ENCODE assay signal across 8 cellular contexts in the genomic region with DNA sequence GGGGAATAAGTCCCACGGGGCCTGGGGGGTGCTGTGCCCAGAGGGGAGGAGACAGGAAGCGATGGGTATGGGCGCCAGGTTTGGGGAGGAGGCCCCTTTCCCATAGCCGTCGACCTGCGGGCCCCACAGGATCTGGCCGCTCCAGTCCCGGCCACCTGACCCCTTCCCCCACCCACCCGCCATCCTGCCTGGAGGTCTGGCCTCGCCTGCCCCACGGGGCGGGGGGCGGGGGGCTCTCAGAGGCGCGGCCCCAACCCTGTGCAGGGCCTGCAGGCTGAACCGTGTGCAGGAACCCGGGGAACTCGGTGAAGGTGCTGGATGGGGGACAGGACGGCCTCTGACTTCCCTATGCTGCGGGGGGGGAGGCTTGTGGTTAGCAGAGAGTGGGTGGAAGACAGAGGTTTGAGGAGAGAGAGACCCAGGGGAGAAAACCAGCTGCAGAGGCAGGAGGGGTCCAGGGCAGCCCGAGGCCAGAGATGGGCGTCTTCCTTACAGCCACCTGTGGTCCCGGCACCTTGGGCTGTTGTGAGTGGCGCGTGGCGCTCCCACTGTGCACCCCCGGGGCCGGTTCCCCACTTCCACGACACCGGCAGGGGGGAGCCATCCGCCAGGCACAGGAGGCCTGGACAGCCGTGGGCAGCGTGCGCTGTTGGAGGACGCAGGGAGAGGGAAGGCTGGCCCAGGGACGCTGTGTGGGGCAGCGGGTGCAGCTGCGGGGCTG. TPM values are rescaled to one million over a fixed set of nuclear protein-coding genes. Genes with fewer than 3 reads are reported as not detected.
A peak's percentile ranks its signal among the peaks of the same experiment; 100 is the strongest.
DNase-seq lines count a peak whose midpoint lies in the region; ATAC-seq, FAIRE-seq and TF ChIP-seq lines count a peak whose summit lies in the region.

No MANE protein-coding gene starts in this region.

- H3K4me1 Mint-ChIP-seq in activated CD4-positive, alpha-beta memory T cell treated with anti-CD3 and anti-CD28 coated beads for 36 hours (ENCODE audit: low read depth): peaks cover 30% of the 10 kb centered on the region

- H3K36me3 ChIP-seq in right lobe of liver (no peaks in the 10 kb centered on the region), HepG2 (replicated peaks in 1 of 2; ENCODE audit: control insufficient read depth in 1 of 2, insufficient read depth in 2 of 2, low read length in 2 of 2) (no peaks in the 10 kb centered on the region), left ventricle myocardium inferior (no peaks in the 10 kb centered on the region)

- no peaks in the 10 kb centered on the region for H3K79me2 ChIP-seq in HepG2 (ENCODE audit: insufficient read depth, low read length)

- H3K4me3 ChIP-seq in right lobe of liver (no peak overlapping the region), HepG2 (replicated peaks in 1 of 3; ENCODE audit: insufficient read depth in 1 of 3, low read depth in 2 of 3, low read length in 3 of 3) (no peak overlapping the region; a peak in 1 of 6 replicates), left ventricle myocardium inferior (no peak overlapping the region)

- TF ChIP-seq POLR2A in right lobe of liver (IDR thresholded peaks at IDR 0.05) (no peak), HepG2 (IDR thresholded peaks at IDR 0.05; ENCODE audit: insufficient read depth in 1 of 2, low read depth in 2 of 2, low read length in 2 of 2) (no peak)

- no peaks in the 10 kb centered on the region for H4K20me1 ChIP-seq in HepG2 (ENCODE audit: insufficient read depth, low read length)

- peak overlapping the region; percentile 91 for H3K4me3 Mint-ChIP-seq in activated CD4-positive, alpha-beta memory T cell treated with anti-CD3 and anti-CD28 coated beads for 36 hours

- FAIRE-seq in HepG2 (lab: Jason Lieb, UNC) (no peak), urothelium cell line (lab: Jason Lieb, UNC) (no peak)

- ATAC-seq in right lobe of liver (no peak), HepG2 (no peak), HG03159 (IDR thresholded peaks at IDR 0.05; ENCODE audit: unreplicated experiment) (no peak)

- TF ChIP-seq EP300 in HepG2 (IDR thresholded peaks at IDR 0.05; ENCODE audit: low read depth in 2 of 2, low read length in 2 of 2) (no peak), HepG2 (CRISPR knock-in tag; IDR thresholded peaks at IDR 0.05; ENCODE audit: borderline replicate concordance) (no peak)

- BruUV-seq in HepG2 (replicated peaks; lab: Mats Ljungman, UMichigan): no TSS peak

- TF ChIP-seq CTCF in right lobe of liver (IDR thresholded peaks at IDR 0.05) (no peak), HepG2 (CRISPR knock-in tag; IDR thresholded peaks at IDR 0.05) (no peak), left ventricle myocardium inferior (IDR thresholded peaks at IDR 0.05; ENCODE audit: borderline replicate concordance) (no peak)

- H3K36me3 Mint-ChIP-seq in activated CD4-positive, alpha-beta memory T cell treated with anti-CD3 and anti-CD28 coated beads for 36 hours: peaks cover 57% of the 10 kb centered on the region

- H3K27me3 ChIP-seq in right lobe of liver (peaks cover 0 to 15% of the 10 kb centered on the region in 2 donors), HepG2 (ENCODE audit: control insufficient read depth in 1 of 2, insufficient read depth in 2 of 2, low read length in 2 of 2) (peaks cover 20 to 80% of the 10 kb centered on the region in 2 experiments; a peak in 4 of 5 replicates), left ventricle myocardium inferior (ENCODE audit: low read depth) (peaks cover 42% of the 10 kb centered on the region)

- DNase-seq in right lobe of liver (peak in 2 of 3 donors; percentile 15 to 49), HepG2 (ENCODE audit: low spot score) (no peak), left ventricle myocardium inferior (peak; percentile 12), urothelium cell line (ENCODE audit: low spot score) (peak; percentile 45), T-helper 9 cell (no peak), T1000 (lab: John Stamatoyannopoulos, UW) (no peak)
- DNase-seq in activated CD4-positive, alpha-beta memory T cell treated with anti-CD3 and anti-CD28 coated beads for 36 hours: peak; percentile 86

- no peaks in the 10 kb centered on the region for H3K27me3 Mint-ChIP-seq in activated CD4-positive, alpha-beta memory T cell treated with anti-CD3 and anti-CD28 coated beads for 36 hours

- intact Hi-C loops in right lobe of liver (cut with DNase I): no loop called here
- intact Hi-C loops in HepG2 (cut with micrococcal nuclease; ENCODE audit: unreplicated experiment): no loop called here
- intact Hi-C loops in activated CD4-positive, alpha-beta memory T cell treated with anti-CD3 and anti-CD28 coated beads for 36 hours (cut with micrococcal nuclease): loop anchor here (1.0 to 10.0 kb wide), 4 partner anchors 7 to 174 kb away; a partner anchor contains a TSS
- intact Hi-C loops in left ventricle myocardium inferior (cut with micrococcal nuclease): no loop called here

- H3K9me3 ChIP-seq in right lobe of liver (no peaks in the 10 kb centered on the region), HepG2 (ENCODE audit: low read length) (no peaks in the 10 kb centered on the region), left ventricle myocardium inferior (replicated peaks) (no peaks in the 10 kb centered on the region)

- peak overlapping the region; percentile 100 for H3K27ac Mint-ChIP-seq in activated CD4-positive, alpha-beta memory T cell treated with anti-CD3 and anti-CD28 coated beads for 36 hours

- H3K4me2 ChIP-seq in HepG2 (ENCODE audit: low read depth, low read length): no peak overlapping the region

- H2AFZ ChIP-seq in HepG2 (ENCODE audit: low read length): no peak overlapping the region

- H3K27ac ChIP-seq in right lobe of liver: no peak overlapping the region
- no peak overlapping the region for H3K27ac ChIP-seq in HepG2 (ENCODE audit: extremely low read length, insufficient read depth, low read length)
- no peak overlapping the region for H3K27ac ChIP-seq in left ventricle myocardium inferior (replicated peaks)

- no peaks in the 10 kb centered on the region for H3K9me3 Mint-ChIP-seq in activated CD4-positive, alpha-beta memory T cell treated with anti-CD3 and anti-CD28 coated beads for 36 hours

- TF ChIP-seq RAD21 in HepG2 (CRISPR knock-in tag; IDR thresholded peaks at IDR 0.05): no peak

- CTCF ChIA-PET in HepG2 (lab: Yijun Ruan, JAX; ENCODE audit: low intra/inter-chr PET ratio, low total read pairs): no interaction called here
- CTCF ChIA-PET in activated CD4-positive, alpha-beta memory T cell treated with anti-CD3 and anti-CD28 coated beads for 36 hours (lab: Charles Lee): interaction anchor here (2.4 kb wide), 1 partner anchor 87 kb away, joined by 13 read pairs; no protein-coding TSS in a partner anchor

- H3K4me1 ChIP-seq in right lobe of liver (peaks cover 0 to 5% (median 0%) of the 10 kb centered on the region in 4 donors), HepG2 (ENCODE audit: insufficient read depth, low read length) (no peaks in the 10 kb centered on the region), left ventricle myocardium inferior (peaks cover 47% of the 10 kb centered on the region)

- POLR2A ChIA-PET in HepG2 (lab: Yijun Ruan, JAX): no interaction called here
- POLR2A ChIA-PET in activated CD4-positive, alpha-beta memory T cell treated with anti-CD3 and anti-CD28 coated beads for 36 hours (lab: Charles Lee): interaction anchor here (0.6 to 8.3 kb wide), 3 partner anchors 8 to 92 kb away, joined by 3 to 107 read pairs (median 4); no protein-coding TSS in a partner anchor

- WGBS in right lobe of liver (ENCODE audit: insufficient coverage, low coverage, low lambda C conversion rate, missing lambda C conversion rate): 60% methylated on average over 2 of the region's 38 CpGs
- 44% methylated on average over 15 of the region's 38 CpGs for WGBS in HepG2 (ENCODE audit: low lambda C conversion rate)

- no peak overlapping the region for H3K9ac ChIP-seq in HepG2 (ENCODE audit: insufficient read depth, low read depth, low read length)

- in situ Hi-C loops in HepG2 (cut with HindIII; ENCODE audit: extremely low pct_ligation_motif_present, low pct_unique_long_range_greater_than_20kb): no loop called here

RNA-seq across cellular contexts. Expression of a gene that starts 2.5 kb away (rescaled TPM):
- total RNA-seq in right lobe of liver (under 1 TPM in 2 of 6 experiments, not detected in 4; 0.24 to 0.27 TPM), HepG2 (2016; rRNA removed; fragmentation: Illumina TruSeq; extraction: Trizol) (not detected in 2 replicates), left ventricle myocardium inferior (not detected)
- total RNA-seq in HepG2 (2016; cell fraction: cytosol; rRNA removed; fragmentation: Illumina TruSeq; extraction: Trizol; ENCODE audit: low read depth): not detected in 2 replicates
- total RNA-seq in HepG2 (2016; cell fraction: insoluble cytoplasmic fraction; rRNA removed; fragmentation: Illumina TruSeq; extraction: Trizol): not detected in 2 replicates
- total RNA-seq in HepG2 (2016; cell fraction: membrane; rRNA removed; fragmentation: Illumina TruSeq; extraction: Trizol): not detected in 2 replicates
- not detected in 2 replicates for total RNA-seq in HepG2 (2016; cell fraction: nucleus; rRNA removed; fragmentation: Illumina TruSeq; extraction: Trizol)
- not detected in 2 replicates for polyA plus RNA-seq in HepG2 (2011; rRNA removed)
- not detected in 2 replicates for polyA plus RNA-seq in HepG2 (2011; cell fraction: cytosol; rRNA removed)
- 0.19 TPM in 1 of 2 replicates, not detected in the other for polyA plus RNA-seq in HepG2 (2011; cell fraction: nucleus; rRNA removed)
- polyA plus RNA-seq in HepG2 (2012): not detected in 2 replicates
- polyA plus RNA-seq in HepG2 (2016; cell fraction: cytosol; fragmentation: Illumina TruSeq; extraction: Trizol; ENCODE audit: low read depth): not detected in 2 replicates
- polyA plus RNA-seq in HepG2 (2016; cell fraction: insoluble cytoplasmic fraction; fragmentation: Illumina TruSeq; extraction: Trizol; ENCODE audit: low read depth): not detected in 2 replicates
- polyA plus RNA-seq in HepG2 (2016; cell fraction: membrane; fragmentation: Illumina TruSeq; extraction: Trizol; ENCODE audit: low read depth): not detected in 2 replicates
- not detected in 2 replicates for polyA plus RNA-seq in HepG2 (2016; cell fraction: nucleus; fragmentation: Illumina TruSeq; extraction: Trizol; ENCODE audit: insufficient read depth, low read depth)
- not detected in 2 replicates for polyA minus RNA-seq in HepG2 (2011; rRNA and poly(A)+ RNA removed; ENCODE audit: low replicate concordance)
- not detected in 2 replicates for polyA minus RNA-seq in HepG2 (2011; cell fraction: cytosol; rRNA and poly(A)+ RNA removed)
- not detected in 2 replicates for polyA minus RNA-seq in HepG2 (2011; cell fraction: nucleus; rRNA and poly(A)+ RNA removed)
- 100 to 1,000 TPM; 375 to 387 TPM for total RNA-seq in activated CD4-positive, alpha-beta memory T cell treated with anti-CD3 and anti-CD28 coated beads for 36 hours

RNA-seq across cellular contexts. Expression of a gene that starts 5.1 kb away (rescaled TPM):
- total RNA-seq in right lobe of liver (under 1 TPM in 4 of 6 experiments, not detected in 2; 0.20 to 0.99 (median 0.28) TPM), HepG2 (2016; rRNA removed; fragmentation: Illumina TruSeq; extraction: Trizol) (not detected in 2 replicates), left ventricle myocardium inferior (2.2 TPM)
- not detected in 2 replicates for total RNA-seq in HepG2 (2016; cell fraction: cytosol; rRNA removed; fragmentation: Illumina TruSeq; extraction: Trizol; ENCODE audit: low read depth)
- not detected in 2 replicates for total RNA-seq in HepG2 (2016; cell fraction: insoluble cytoplasmic fraction; rRNA removed; fragmentation: Illumina TruSeq; extraction: Trizol)
- total RNA-seq in HepG2 (2016; cell fraction: membrane; rRNA removed; fragmentation: Illumina TruSeq; extraction: Trizol): not detected in 2 replicates
- not detected in 2 replicates for total RNA-seq in HepG2 (2016; cell fraction: nucleus; rRNA removed; fragmentation: Illumina TruSeq; extraction: Trizol)
- polyA plus RNA-seq in HepG2 (2011; rRNA removed): 0.21 TPM in 1 of 2 replicates, not detected in the other
- polyA plus RNA-seq in HepG2 (2011; cell fraction: cytosol; rRNA removed): 0.03 TPM in 1 of 2 replicates, not detected in the other
- 0.18 and 0.28 TPM in 2 replicates for polyA plus RNA-seq in HepG2 (2011; cell fraction: nucleus; rRNA removed)
- not detected in 2 replicates for polyA plus RNA-seq in HepG2 (2012)
- not detected in 2 replicates for polyA plus RNA-seq in HepG2 (2016; cell fraction: cytosol; fragmentation: Illumina TruSeq; extraction: Trizol; ENCODE audit: low read depth)
- polyA plus RNA-seq in HepG2 (2016; cell fraction: insoluble cytoplasmic fraction; fragmentation: Illumina TruSeq; extraction: Trizol; ENCODE audit: low read depth): not detected in 2 replicates
- not detected in 2 replicates for polyA plus RNA-seq in HepG2 (2016; cell fraction: membrane; fragmentation: Illumina TruSeq; extraction: Trizol; ENCODE audit: low read depth)
- not detected in 2 replicates for polyA plus RNA-seq in HepG2 (2016; cell fraction: nucleus; fragmentation: Illumina TruSeq; extraction: Trizol; ENCODE audit: insufficient read depth, low read depth)
- polyA minus RNA-seq in HepG2 (2011; rRNA and poly(A)+ RNA removed; ENCODE audit: low replicate concordance): not detected in 2 replicates
- not detected in 2 replicates for polyA minus RNA-seq in HepG2 (2011; cell fraction: cytosol; rRNA and poly(A)+ RNA removed)
- polyA minus RNA-seq in HepG2 (2011; cell fraction: nucleus; rRNA and poly(A)+ RNA removed): not detected in 2 replicates
- 1,000 to 10,000 TPM; 1,003 to 1,005 TPM for total RNA-seq in activated CD4-positive, alpha-beta memory T cell treated with anti-CD3 and anti-CD28 coated beads for 36 hours

RNA-seq across cellular contexts. Expression of a gene that starts 22.9 kb away (rescaled TPM):
- total RNA-seq in right lobe of liver (100 to 1,000 TPM; 112 to 148 (median 142) TPM), HepG2 (2016; rRNA removed; fragmentation: Illumina TruSeq; extraction: Trizol) (45.3 and 107 TPM in 2 replicates), left ventricle myocardium inferior (114 TPM)
- 39.1 and 57.0 TPM in 2 replicates for total RNA-seq in HepG2 (2016; cell fraction: cytosol; rRNA removed; fragmentation: Illumina TruSeq; extraction: Trizol; ENCODE audit: low read depth)
- total RNA-seq in HepG2 (2016; cell fraction: insoluble cytoplasmic fraction; rRNA removed; fragmentation: Illumina TruSeq; extraction: Trizol): 40.3 and 115 TPM in 2 replicates
- total RNA-seq in HepG2 (2016; cell fraction: membrane; rRNA removed; fragmentation: Illumina TruSeq; extraction: Trizol): 58.4 and 92.5 TPM in 2 replicates
- total RNA-seq in HepG2 (2016; cell fraction: nucleus; rRNA removed; fragmentation: Illumina TruSeq; extraction: Trizol): 75.1 and 80.9 TPM in 2 replicates
- polyA plus RNA-seq in HepG2 (2011; rRNA removed): 80.8 and 99.6 TPM in 2 replicates
- 96.4 and 116 TPM in 2 replicates for polyA plus RNA-seq in HepG2 (2011; cell fraction: cytosol; rRNA removed)
- 152 and 158 TPM in 2 replicates for polyA plus RNA-seq in HepG2 (2011; cell fraction: nucleus; rRNA removed)
- 87.3 and 109 TPM in 2 replicates for polyA plus RNA-seq in HepG2 (2012)
- polyA plus RNA-seq in HepG2 (2016; cell fraction: cytosol; fragmentation: Illumina TruSeq; extraction: Trizol; ENCODE audit: low read depth): 40.0 and 62.7 TPM in 2 replicates
- 61.8 and 64.5 TPM in 2 replicates for polyA plus RNA-seq in HepG2 (2016; cell fraction: insoluble cytoplasmic fraction; fragmentation: Illumina TruSeq; extraction: Trizol; ENCODE audit: low read depth)
- 59.1 and 86.8 TPM in 2 replicates for polyA plus RNA-seq in HepG2 (2016; cell fraction: membrane; fragmentation: Illumina TruSeq; extraction: Trizol; ENCODE audit: low read depth)
- 181 and 198 TPM in 2 replicates for polyA plus RNA-seq in HepG2 (2016; cell fraction: nucleus; fragmentation: Illumina TruSeq; extraction: Trizol; ENCODE audit: insufficient read depth, low read depth)
- polyA minus RNA-seq in HepG2 (2011; rRNA and poly(A)+ RNA removed; ENCODE audit: low replicate concordance): 30.8 and 94.7 TPM in 2 replicates
- 43.9 and 48.3 TPM in 2 replicates for polyA minus RNA-seq in HepG2 (2011; cell fraction: cytosol; rRNA and poly(A)+ RNA removed)
- 48.9 and 53.8 TPM in 2 replicates for polyA minus RNA-seq in HepG2 (2011; cell fraction: nucleus; rRNA and poly(A)+ RNA removed)
- total RNA-seq in activated CD4-positive, alpha-beta memory T cell treated with anti-CD3 and anti-CD28 coated beads for 36 hours: 100 to 1,000 TPM; 302 to 305 TPM

RNA-seq across cellular contexts. Expression of a gene that starts 23.2 kb away (rescaled TPM):
- total RNA-seq in right lobe of liver: 10 to 100 TPM in 2 of 6 experiments, 1 to 10 TPM in 4; 6.3 to 14.3 (median 7.8) TPM
- total RNA-seq in HepG2 (2016; rRNA removed; fragmentation: Illumina TruSeq; extraction: Trizol): 9.2 and 14.2 TPM in 2 replicates
- total RNA-seq in HepG2 (2016; cell fraction: cytosol; rRNA removed; fragmentation: Illumina TruSeq; extraction: Trizol; ENCODE audit: low read depth): 6.4 and 7.6 TPM in 2 replicates
- 8.3 and 13.0 TPM in 2 replicates for total RNA-seq in HepG2 (2016; cell fraction: insoluble cytoplasmic fraction; rRNA removed; fragmentation: Illumina TruSeq; extraction: Trizol)
- total RNA-seq in HepG2 (2016; cell fraction: membrane; rRNA removed; fragmentation: Illumina TruSeq; extraction: Trizol): 13.3 and 15.5 TPM in 2 replicates
- 9.0 and 10.2 TPM in 2 replicates for total RNA-seq in HepG2 (2016; cell fraction: nucleus; rRNA removed; fragmentation: Illumina TruSeq; extraction: Trizol)
- 3.9 and 5.8 TPM in 2 replicates for polyA plus RNA-seq in HepG2 (2011; rRNA removed)
- polyA plus RNA-seq in HepG2 (2011; cell fraction: cytosol; rRNA removed): 6.9 and 8.0 TPM in 2 replicates
- polyA plus RNA-seq in HepG2 (2011; cell fraction: nucleus; rRNA removed): 5.4 and 5.5 TPM in 2 replicates
- 8.3 and 10.4 TPM in 2 replicates for polyA plus RNA-seq in HepG2 (2012)
- 7.6 and 8.3 TPM in 2 replicates for polyA plus RNA-seq in HepG2 (2016; cell fraction: cytosol; fragmentation: Illumina TruSeq; extraction: Trizol; ENCODE audit: low read depth)
- 9.7 and 10.2 TPM in 2 replicates for polyA plus RNA-seq in HepG2 (2016; cell fraction: insoluble cytoplasmic fraction; fragmentation: Illumina TruSeq; extraction: Trizol; ENCODE audit: low read depth)
- 12.7 and 13.5 TPM in 2 replicates for polyA plus RNA-seq in HepG2 (2016; cell fraction: membrane; fragmentation: Illumina TruSeq; extraction: Trizol; ENCODE audit: low read depth)
- 13.7 and 17.1 TPM in 2 replicates for polyA plus RNA-seq in HepG2 (2016; cell fraction: nucleus; fragmentation: Illumina TruSeq; extraction: Trizol; ENCODE audit: insufficient read depth, low read depth)
- 7.2 and 12.5 TPM in 2 replicates for polyA minus RNA-seq in HepG2 (2011; rRNA and poly(A)+ RNA removed; ENCODE audit: low replicate concordance)
- 3.8 and 5.0 TPM in 2 replicates for polyA minus RNA-seq in HepG2 (2011; cell fraction: cytosol; rRNA and poly(A)+ RNA removed)
- 7.8 and 8.1 TPM in 2 replicates for polyA minus RNA-seq in HepG2 (2011; cell fraction: nucleus; rRNA and poly(A)+ RNA removed)
- 10 to 100 TPM; 14.6 to 15.5 TPM for total RNA-seq in activated CD4-positive, alpha-beta memory T cell treated with anti-CD3 and anti-CD28 coated beads for 36 hours
- 7.9 TPM for total RNA-seq in left ventricle myocardium inferior

RNA-seq across cellular contexts. Expression of a gene that starts 35.2 kb away (rescaled TPM):
- total RNA-seq in right lobe of liver (not detected), HepG2 (2016; rRNA removed; fragmentation: Illumina TruSeq; extraction: Trizol) (not detected in 2 replicates), left ventricle myocardium inferior (not detected)
- total RNA-seq in HepG2 (2016; cell fraction: cytosol; rRNA removed; fragmentation: Illumina TruSeq; extraction: Trizol; ENCODE audit: low read depth): not detected in 2 replicates
- total RNA-seq in HepG2 (2016; cell fraction: insoluble cytoplasmic fraction; rRNA removed; fragmentation: Illumina TruSeq; extraction: Trizol): not detected in 2 replicates
- total RNA-seq in HepG2 (2016; cell fraction: membrane; rRNA removed; fragmentation: Illumina TruSeq; extraction: Trizol): not detected in 2 replicates
- not detected in 2 replicates for total RNA-seq in HepG2 (2016; cell fraction: nucleus; rRNA removed; fragmentation: Illumina TruSeq; extraction: Trizol)
- polyA plus RNA-seq in HepG2 (2011; rRNA removed): not detected in 2 replicates
- 0.06 and 0.08 TPM in 2 replicates for polyA plus RNA-seq in HepG2 (2011; cell fraction: cytosol; rRNA removed)
- polyA plus RNA-seq in HepG2 (2011; cell fraction: nucleus; rRNA removed): 0.24 and 0.48 TPM in 2 replicates
- 0.07 TPM in 1 of 2 replicates, not detected in the other for polyA plus RNA-seq in HepG2 (2012)
- polyA plus RNA-seq in HepG2 (2016; cell fraction: cytosol; fragmentation: Illumina TruSeq; extraction: Trizol; ENCODE audit: low read depth): not detected in 2 replicates
- not detected in 2 replicates for polyA plus RNA-seq in HepG2 (2016; cell fraction: insoluble cytoplasmic fraction; fragmentation: Illumina TruSeq; extraction: Trizol; ENCODE audit: low read depth)
- not detected in 2 replicates for polyA plus RNA-seq in HepG2 (2016; cell fraction: membrane; fragmentation: Illumina TruSeq; extraction: Trizol; ENCODE audit: low read depth)
- not detected in 2 replicates for polyA plus RNA-seq in HepG2 (2016; cell fraction: nucleus; fragmentation: Illumina TruSeq; extraction: Trizol; ENCODE audit: insufficient read depth, low read depth)
- polyA minus RNA-seq in HepG2 (2011; rRNA and poly(A)+ RNA removed; ENCODE audit: low replicate concordance): 0.18 TPM in 1 of 2 replicates, not detected in the other
- not detected in 2 replicates for polyA minus RNA-seq in HepG2 (2011; cell fraction: cytosol; rRNA and poly(A)+ RNA removed)
- not detected in 2 replicates for polyA minus RNA-seq in HepG2 (2011; cell fraction: nucleus; rRNA and poly(A)+ RNA removed)
- not detected for total RNA-seq in activated CD4-positive, alpha-beta memory T cell treated with anti-CD3 and anti-CD28 coated beads for 36 hours

Comparison
In these comparisons a context has a peak if more than half of its experiments do, and no peak if none do; other contexts are left out.
1. DNase-seq: peak in right lobe of liver (2 of 3), activated CD4-positive, alpha-beta memory T cell treated with anti-CD3 and anti-CD28 coated beads for 36 hours (single experiment), left ventricle myocardium inferior (single experiment) and urothelium cell line (single experiment); none in HepG2 (single experiment), T-helper 9 cell (single experiment) and T1000 (single experiment).
2. RNA of a gene that starts 2.5 kb away (total RNA-seq): 375 to 387 TPM in activated CD4-positive, alpha-beta memory T cell treated with anti-CD3 and anti-CD28 coated beads for 36 hours; 0.24 to 0.27 TPM in right lobe of liver, not detected in left ventricle myocardium inferior (single experiment) and not detected in HepG2; every median in the first group is over 100 times any median in the second.
3. RNA of a gene that starts 5.1 kb away (total RNA-seq): 1,003 to 1,005 TPM in activated CD4-positive, alpha-beta memory T cell treated with anti-CD3 and anti-CD28 coated beads for 36 hours; 2.2 TPM in left ventricle myocardium inferior (single experiment), 0.20 to 0.99 TPM in right lobe of liver and not detected in HepG2; every median in the first group is over 100 times any median in the second.